8 cellular contexts compared by ENCODE assay signal in genomic region chr5:71446540-71447216, GRCh38. TPM values are rescaled to one million over a fixed set of nuclear protein-coding genes. Genes with fewer than 3 reads are reported as not detected.
A peak's percentile ranks its signal among the peaks of the same experiment; 100 is the strongest.
DNase-seq lines count a peak whose midpoint lies in the region; ATAC-seq, FAIRE-seq and TF ChIP-seq lines count a peak whose summit lies in the region.
"Not testable (repeated sequence)": the region's sequence is repeated elsewhere in the genome, so short reads cannot be mapped to it uniquely, and the experiment has no call there.

No MANE protein-coding gene starts in this region.

- not testable (repeated sequence) for FAIRE-seq in GM12878 (lab: Jason Lieb, UNC)

- not testable (repeated sequence) for TF ChIP-seq POLR2A in GM12878 (IDR thresholded peaks at IDR 0.05; ENCODE audit: low read depth, low read length); right lobe of liver (IDR thresholded peaks at IDR 0.05)

- H3K4me3 Mint-ChIP-seq in T-cell, result peak overlapping the region in 2 of 3 donors; percentile 40 to 52
- H3K4me3 Mint-ChIP-seq in stimulated activated naive B cell treated with anti-CD40 and anti-IgM and Interleukin-4, amounts not matched to agents 10 μg/mL and 1 μg/mL and 100 μg/mL, for 72 hours, result peak overlapping the region; percentile 50 to 70

- H3K27me3 Mint-ChIP-seq in T-cell, result peaks cover 9 to 24% of the 10 kb centered on the region in 2 donors
- H3K27me3 Mint-ChIP-seq in stimulated activated naive B cell treated with anti-CD40 and anti-IgM and Interleukin-4, amounts not matched to agents 10 μg/mL and 1 μg/mL and 100 μg/mL, for 72 hours, result peaks cover 14 to 20% of the 10 kb centered on the region in 2 donors

- BruUV-seq in GM12878 (replicated peaks; lab: Mats Ljungman, UMichigan), result not testable (repeated sequence)

- not testable (repeated sequence) for TF ChIP-seq RAD21 in GM12878 (IDR thresholded peaks at IDR 0.05; ENCODE audit: insufficient read depth, low read depth, low read length)

- not testable (repeated sequence) for H3K4me1 ChIP-seq in GM12878 (ENCODE audit: control insufficient read depth, insufficient read depth, low read length); right lobe of liver

- not testable (repeated sequence) for H3K36me3 ChIP-seq in GM12878 (ENCODE audit: control insufficient read depth in 2 of 2, insufficient read depth in 2 of 2, low read length in 1 of 2); right lobe of liver

- H2AFZ ChIP-seq in GM12878 (ENCODE audit: control insufficient read depth, low read depth, low read length), result not testable (repeated sequence)

- not testable (repeated sequence) for H4K20me1 ChIP-seq in GM12878 (ENCODE audit: control insufficient read depth, insufficient read depth)

- H3K27ac Mint-ChIP-seq in T-cell; stimulated activated naive B cell treated with anti-CD40 and anti-IgM and Interleukin-4, amounts not matched to agents 10 μg/mL and 1 μg/mL and 100 μg/mL, for 72 hours: not testable (repeated sequence)

- peaks cover 13 to 15% (median 15%) of the 10 kb centered on the region in 3 donors for H3K4me1 Mint-ChIP-seq in T-cell
- H3K4me1 Mint-ChIP-seq in stimulated activated naive B cell treated with anti-CD40 and anti-IgM and Interleukin-4, amounts not matched to agents 10 μg/mL and 1 μg/mL and 100 μg/mL, for 72 hours, result not testable (repeated sequence)

- not testable (repeated sequence) for H3K4me2 ChIP-seq in GM12878 (ENCODE audit: control insufficient read depth, insufficient read depth)

- POLR2A ChIA-PET in T-cell (lab: Charles Lee); GM12878 (lab: Charles Lee): not testable (repeated sequence)

- not testable (repeated sequence) for TF ChIP-seq EP300 in GM12878 (IDR thresholded peaks at IDR 0.05; ENCODE audit: borderline replicate concordance in 1 of 2, control insufficient read depth in 1 of 2, low read depth in 2 of 2, low read length in 2 of 2)

- H3K9ac ChIP-seq in GM12878 (ENCODE audit: control insufficient read depth, insufficient read depth, low read length), result not testable (repeated sequence)

- H3K9me3 Mint-ChIP-seq in T-cell; stimulated activated naive B cell treated with anti-CD40 and anti-IgM and Interleukin-4, amounts not matched to agents 10 μg/mL and 1 μg/mL and 100 μg/mL, for 72 hours: not testable (repeated sequence)

- 41% methylated on average over 8 of the region's 13 CpGs for WGBS in GM12878 (ENCODE audit: insufficient coverage, insufficient replicate concordance, low lambda C conversion rate, missing lambda C conversion rate)
- 24% methylated on average over 12 of the region's 13 CpGs for WGBS in right lobe of liver (ENCODE audit: insufficient coverage, low coverage, low lambda C conversion rate, missing lambda C conversion rate)

- not testable (repeated sequence) for H3K4me3 ChIP-seq in GM12878
- H3K4me3 ChIP-seq in right lobe of liver, result peak overlapping the region; percentile 12 to 49 (median 42)

- not testable (repeated sequence) for H3K36me3 Mint-ChIP-seq in T-cell; stimulated activated naive B cell treated with anti-CD40 and anti-IgM and Interleukin-4, amounts not matched to agents 10 μg/mL and 1 μg/mL and 100 μg/mL, for 72 hours

- intact Hi-C loops in GM12878 (cut with micrococcal nuclease; ENCODE audit: unreplicated experiment); right lobe of liver (cut with DNase I): not testable (repeated sequence)

- not testable (repeated sequence) for H3K27ac ChIP-seq in GM12878 (ENCODE audit: control insufficient read depth, insufficient read depth)
- peak overlapping the region; percentile 51 to 68 (median 64) for H3K27ac ChIP-seq in right lobe of liver

- CTCF ChIA-PET in T-cell (lab: Charles Lee); GM12878 (lab: Yijun Ruan, JAX): not testable (repeated sequence)

- peak; percentile 34 for ATAC-seq in GM19395 (IDR thresholded peaks at IDR 0.05; ENCODE audit: unreplicated experiment)
- ATAC-seq in HG02885 (IDR thresholded peaks at IDR 0.05; ENCODE audit: poor library complexity, unreplicated experiment), result peak; percentile 21
- peak in 1 of 4 experiments; percentile 25 for ATAC-seq in T-cell (replicated peaks in 1 of 4)
- peak; percentile 41 for ATAC-seq in GM12878
- peak in 2 of 4 donors; percentile 17 to 23 for ATAC-seq in right lobe of liver
- peak; percentile 41 to 49 for ATAC-seq in stimulated activated naive B cell treated with anti-CD40 and anti-IgM and Interleukin-4, amounts not matched to agents 10 μg/mL and 1 μg/mL and 100 μg/mL, for 72 hours (replicated peaks)

- in situ Hi-C loops in GM12878 (cut with MboI), result not testable (repeated sequence)

- SMC1A ChIA-PET in GM12878 (lab: Charles Lee; ENCODE audit: uncharacterized antibody, unreplicated experiment), result not testable (repeated sequence)

- not testable (repeated sequence) for H3K27me3 ChIP-seq in GM12878 (replicated peaks in 1 of 2; ENCODE audit: control insufficient read depth in 2 of 2, insufficient read depth in 2 of 2, low read length in 1 of 2); right lobe of liver

- RAD21 ChIA-PET in GM12878 (lab: Charles Lee; ENCODE audit: unreplicated experiment), result not testable (repeated sequence)

- not testable (repeated sequence) for H3K79me2 ChIP-seq in GM12878 (ENCODE audit: control insufficient read depth, insufficient read depth, low read length)

- TF ChIP-seq CTCF in GM12878 (IDR thresholded peaks at IDR 0.05 in 2 of 3, conservative IDR thresholded peaks at IDR 0.05 in 1 of 3; ENCODE audit: control insufficient read depth in 2 of 3, extremely low read depth in 1 of 3, insufficient read depth in 1 of 3, low read depth in 3 of 3, low read length in 3 of 3); right lobe of liver (IDR thresholded peaks at IDR 0.05): not testable (repeated sequence)

- DNase-seq in DMS114 treated with DMSO at 0.1 percent for 48 hours (lab: John Stamatoyannopoulos, UW; ENCODE audit: unreplicated experiment), result peak; percentile 49
- DNase-seq in NCI-H1417 (lab: John Stamatoyannopoulos, UW), result peak in 2 of 3 experiments; percentile 37 to 76
- DNase-seq in T-cell; GM12878 (ENCODE audit: low read depth, low spot score); right lobe of liver; stimulated activated naive B cell treated with anti-CD40 and anti-IgM and Interleukin-4, amounts not matched to agents 10 μg/mL and 1 μg/mL and 100 μg/mL, for 72 hours: not testable (repeated sequence)

- not testable (repeated sequence) for H3K9me3 ChIP-seq in GM12878 (replicated peaks; ENCODE audit: control insufficient read depth, insufficient read depth, low read length); right lobe of liver

TF ChIP-seq in GM12878, 131 proteins besides CTCF, POLR2A, EP300 and RAD21:
- peak; percentile 9; the same call in 1 of the 2 replicates for TF ChIP-seq BMI1 (IDR thresholded peaks at IDR 0.05; ENCODE audit: borderline replicate concordance)

RNA-seq across cellular contexts. Expression of gene BDP1, which starts 8.8 kb away (rescaled TPM):
- 10 to 100 TPM; 34.0 to 43.9 (median 40.6) TPM for total RNA-seq in T-cell
- 74.3 and 79.0 TPM in 2 replicates for total RNA-seq in GM12878 (2013; cell fraction: nucleolus; rRNA removed)
- 17.8 and 22.1 TPM in 2 replicates for total RNA-seq in GM12878 (2014; rRNA removed)
- total RNA-seq in GM12878 (2014; rRNA removed; fragmentation: Illumina TruSeq; extraction: Trizol), result 31.1 and 31.8 TPM in 2 replicates
- total RNA-seq in GM12878 (2021), result 17.6 and 18.7 TPM in 2 replicates
- polyA plus RNA-seq in GM12878 (2011; ENCODE audit: low read depth), result 5.2 TPM
- 17.6 and 28.5 TPM in 2 replicates for polyA plus RNA-seq in GM12878 (2011; rRNA removed)
- polyA plus RNA-seq in GM12878 (2011; cell fraction: cytosol; rRNA removed), result 5.1 and 5.7 TPM in 2 replicates
- polyA plus RNA-seq in GM12878 (2011; cell fraction: nucleus; rRNA removed), result 15.4 and 17.2 TPM in 2 replicates
- polyA plus RNA-seq in GM12878 (2012), result 9.4 and 10.3 TPM in 2 replicates
- polyA plus RNA-seq in GM12878 (2014; fragmentation: Illumina TruSeq; extraction: Trizol), result 23.6 and 31.5 TPM in 2 replicates
- 1 to 10 TPM; 6.1 to 7.1 TPM for polyA plus RNA-seq in GM12878 (2014; fragmentation: Nextera tagmentation; extraction: Ambion mirVana)
- 11.9 and 13.4 TPM in 2 replicates for polyA plus RNA-seq in GM12878 (2014; rRNA removed)
- 10 to 100 TPM; 16.0 to 18.9 TPM for polyA plus RNA-seq in GM12878 (2016; fragmentation: Nextera tagmentation; extraction: Ambion mirVana)
- polyA minus RNA-seq in GM12878 (2011; rRNA and poly(A)+ RNA removed), result 12.3 and 18.9 TPM in 2 replicates
- polyA minus RNA-seq in GM12878 (2011; cell fraction: cytosol; rRNA and poly(A)+ RNA removed), result 7.4 and 7.8 TPM in 2 replicates
- 13.7 and 19.6 TPM in 2 replicates for polyA minus RNA-seq in GM12878 (2011; cell fraction: nucleus; rRNA and poly(A)+ RNA removed)
- 10 to 100 TPM in 5 of 6 experiments, 1 to 10 TPM in 1; 7.3 to 16.6 (median 11.9) TPM for total RNA-seq in right lobe of liver
